17 cellular contexts compared by ENCODE assay signal in the genomic region with DNA sequence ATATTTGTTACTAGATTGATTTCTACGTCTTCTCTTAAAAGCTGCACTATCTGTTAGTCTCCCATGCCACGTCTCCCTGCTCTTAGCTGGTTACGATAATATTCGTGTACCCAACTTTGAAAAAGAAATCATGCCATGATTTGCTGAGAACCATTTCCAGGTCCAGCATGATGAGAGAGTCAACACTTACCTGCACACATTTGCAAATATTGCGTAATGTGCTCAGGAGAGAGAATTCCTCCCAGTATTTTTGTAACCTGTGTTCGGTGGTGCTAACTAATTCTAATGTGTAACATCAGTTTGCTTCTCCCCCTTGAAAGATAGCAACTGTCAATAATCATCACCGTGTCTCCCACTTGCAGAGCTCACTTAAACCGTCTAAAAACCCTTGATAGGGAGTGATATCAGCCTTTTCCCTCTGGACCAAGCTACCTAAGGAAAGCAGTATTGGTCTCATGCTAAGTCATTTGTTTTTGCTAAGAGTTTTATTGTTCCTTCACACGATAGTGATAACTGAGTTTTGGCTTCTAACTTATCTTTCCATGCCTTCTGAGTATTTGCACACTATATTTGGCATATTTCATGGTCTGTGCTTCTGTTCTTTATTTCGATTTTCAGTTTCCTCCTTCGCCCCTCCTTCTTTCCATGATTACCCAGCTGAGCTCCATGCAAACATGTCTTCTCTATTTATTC.
A peak's percentile ranks its signal among the peaks of the same experiment; 100 is the strongest.
DNase-seq lines count a peak whose midpoint lies in the region; ATAC-seq, FAIRE-seq and TF ChIP-seq lines count a peak whose summit lies in the region.
"Had no signal": no experiment of that assay in that cellular context is flagged by ENCODE, and none has a peak within 500 bp of the region (broad histone marks: within the 10 kb centered on the region; RNA-seq: fewer than 3 reads in every experiment).

No MANE protein-coding gene starts in this region.

- intact Hi-C loops in pancreas (cut with DNase I) = no loop called here

- POLR2A ChIA-PET in WTC11 (lab: Charles Lee) = no interaction called here

- FAIRE-seq in pancreas (lab: Jason Lieb, UNC) = no peak
- FAIRE-seq: A204.1, HTR-8/SVneo, TTC549 had no signal

- H3K27ac ChIP-seq in pancreas = peak overlapping the region; percentile 60 to 93 (median 75)
- H3K27ac ChIP-seq: SJSA1 had no signal

- H3K4me3 ChIP-seq in pancreas = peak overlapping the region in 1 of 4 donors; percentile 9
- H3K4me3 ChIP-seq: SJSA1 had no signal

- H3K36me3 ChIP-seq in pancreas = no peaks in the 10 kb centered on the region

- H3K27ac Mint-ChIP-seq in WTC11 = no peak overlapping the region

- DNase-seq in NCI-H2107 treated with DMSO at 0.1 percent for 48 hours (lab: John Stamatoyannopoulos, UW; ENCODE audit: unreplicated experiment) = peak; percentile 61
- DNase-seq in NCI-H2107 (lab: John Stamatoyannopoulos, UW) = no peak
- peak; percentile 25 for DNase-seq in HuH-7.5 (ENCODE audit: low spot score)
- no peak for DNase-seq in WTC11 (ENCODE audit: low spot score)
- peak in 1 of 6 donors; percentile 41 for DNase-seq in pancreas
- no peak for DNase-seq in occipital lobe (lab: John Stamatoyannopoulos, UW)
- no peak for DNase-seq in stimulated activated CD8-positive, alpha-beta memory T cell treated with anti-CD3 and anti-CD28 coated beads, Interleukin-4, amount 100 ng/mL, for 48 hours
- no peak for DNase-seq in GM03348 (ENCODE audit: low spot score)
- DNase-seq: activated naive CD4-positive, alpha-beta T cell; Calu3; NCI-H526; nucleus accumbens; substantia nigra had no signal

- peaks cover 25% of the 10 kb centered on the region for H3K9me3 Mint-ChIP-seq in WTC11

- CTCF ChIA-PET in WTC11 (lab: Charles Lee) = interaction anchor here (1.4 kb wide), 1 partner anchor 422 kb away, joined by 3 read pairs; no protein-coding TSS in a partner anchor

- H3K36me3 Mint-ChIP-seq in WTC11 = peaks cover 6% of the 10 kb centered on the region

- TF ChIP-seq CTCF in WTC11 (IDR thresholded peaks at IDR 0.05) (no peak), pancreas (IDR thresholded peaks at IDR 0.05) (no peak)

- 16 to 18% methylated on average over 11 of the region's 11 CpGs for WGBS in pancreas, 2 donors

- no peaks in the 10 kb centered on the region for H3K9me3 ChIP-seq in pancreas

- ATAC-seq in WTC11 (no peak), pancreas (peak; percentile 79 to 91 (median 83))

- peaks cover 20 to 36% (median 29%) of the 10 kb centered on the region in 3 donors for H3K4me1 ChIP-seq in pancreas

- no peak overlapping the region for H3K4me3 Mint-ChIP-seq in WTC11

- peaks cover 9% of the 10 kb centered on the region for H3K27me3 Mint-ChIP-seq in WTC11 (ENCODE audit: low read depth)

- H3K4me1 Mint-ChIP-seq in WTC11 = peaks cover 6% of the 10 kb centered on the region

- no peaks in the 10 kb centered on the region for H3K27me3 ChIP-seq in pancreas
- H3K27me3 ChIP-seq: SJSA1 had no signal

TF ChIP-seq in WTC11, 78 proteins besides CTCF, POLR2A, EP300 and RAD21:
- TF ChIP-seq GABPB1 (CRISPR knock-in tag; IDR thresholded peaks at IDR 0.05) (peak; percentile 37; the same call in 1 of the 2 replicates), ZNF423 (CRISPR knock-in tag; IDR thresholded peaks at IDR 0.05) (no peak)

Comparison
In these comparisons a context has a peak if more than half of its experiments do, and no peak if none do; other contexts are left out.
1. DNase-seq: peak in NCI-H2107 treated with DMSO at 0.1 percent for 48 hours (single experiment) and HuH-7.5 (single experiment); none in NCI-H2107 (single experiment), WTC11 (single experiment), occipital lobe (single experiment), stimulated activated CD8-positive, alpha-beta memory T cell treated with anti-CD3 and anti-CD28 coated beads, Interleukin-4, amount 100 ng/mL, for 48 hours (single experiment) and GM03348 (single experiment).